7 cellular contexts compared by ENCODE assay signal in the genomic region with DNA sequence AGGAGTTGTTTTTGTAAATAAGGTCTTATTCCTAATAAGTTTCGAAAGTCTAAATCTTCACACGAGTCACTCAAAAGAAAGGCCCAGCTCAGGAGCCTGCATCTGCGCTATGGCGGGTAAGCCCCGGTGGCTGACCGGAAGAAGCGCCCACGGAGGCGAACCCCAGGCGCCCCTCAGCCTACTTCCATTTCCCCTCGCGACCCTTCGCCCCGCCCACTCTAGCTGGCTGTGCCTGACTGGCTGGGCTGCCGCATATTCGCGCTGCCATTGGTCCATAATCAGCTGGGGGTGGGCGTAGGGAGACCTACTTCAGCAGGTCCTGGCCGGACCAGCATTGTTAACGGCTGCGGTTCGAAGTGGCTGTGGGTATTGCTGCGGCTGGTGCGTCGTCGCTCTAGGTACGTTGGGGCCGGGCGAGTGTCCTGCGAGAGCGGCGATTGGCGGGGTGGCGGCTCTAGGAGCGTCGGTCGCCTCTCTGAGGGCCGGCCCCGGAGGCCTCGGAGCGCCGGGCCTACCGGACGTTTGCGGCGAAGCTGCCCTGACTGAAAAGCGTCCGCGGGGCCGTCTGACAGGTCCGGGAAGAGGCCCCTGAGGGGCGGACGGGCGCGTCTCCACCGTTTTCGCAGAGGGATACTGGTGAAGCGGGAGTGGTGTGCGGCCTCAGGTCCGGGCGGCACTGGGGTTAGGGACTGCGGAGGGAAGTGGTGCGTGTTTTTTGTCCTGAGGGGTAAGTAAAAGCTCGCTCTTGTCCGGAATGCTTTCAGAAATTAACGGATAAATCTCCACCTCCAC. TPM values are rescaled to one million over a fixed set of nuclear protein-coding genes. Genes with fewer than 3 reads are reported as not detected.
DNase-seq lines count a peak whose midpoint lies in the region; ATAC-seq and FAIRE-seq lines count a peak whose summit lies in the region.

A gene with protein sequence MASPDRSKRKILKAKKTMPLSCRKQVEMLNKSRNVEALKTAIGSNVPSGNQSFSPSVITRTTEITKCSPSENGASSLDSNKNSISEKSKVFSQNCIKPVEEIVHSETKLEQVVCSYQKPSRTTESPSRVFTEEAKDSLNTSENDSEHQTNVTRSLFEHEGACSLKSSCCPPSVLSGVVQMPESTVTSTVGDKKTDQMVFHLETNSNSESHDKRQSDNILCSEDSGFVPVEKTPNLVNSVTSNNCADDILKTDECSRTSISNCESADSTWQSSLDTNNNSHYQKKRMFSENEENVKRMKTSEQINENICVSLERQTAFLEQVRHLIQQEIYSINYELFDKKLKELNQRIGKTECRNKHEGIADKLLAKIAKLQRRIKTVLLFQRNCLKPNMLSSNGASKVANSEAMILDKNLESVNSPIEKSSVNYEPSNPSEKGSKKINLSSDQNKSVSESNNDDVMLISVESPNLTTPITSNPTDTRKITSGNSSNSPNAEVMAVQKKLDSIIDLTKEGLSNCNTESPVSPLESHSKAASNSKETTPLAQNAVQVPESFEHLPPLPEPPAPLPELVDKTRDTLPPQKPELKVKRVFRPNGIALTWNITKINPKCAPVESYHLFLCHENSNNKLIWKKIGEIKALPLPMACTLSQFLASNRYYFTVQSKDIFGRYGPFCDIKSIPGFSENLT (plus strand): TSS at position 337 of the 792 bp plus-strand sequence. CDS start 44,560 bp downstream, outside the sequence.

- DNase-seq in RPMI8226 (peak; percentile 35), activated gamma-delta T cell treated with Interleukin-2 at 50 U/mL for 16 hours (peak; percentile 85), frontal cortex (ENCODE audit: low spot score in 2 of 2) (peak; percentile 41 to 82), neuronal stem cell (ENCODE audit: low spot score) (peak; percentile 71), stromal cell of bone marrow (ENCODE audit: low read depth) (peak; percentile 79)

- H3K9me3 ChIP-seq in neuronal stem cell (replicated peaks in 1 of 2; ENCODE audit: control insufficient read depth in 2 of 2, insufficient read depth in 1 of 2, low read depth in 1 of 2, low read length in 2 of 2) = peaks cover 4 to 25% of the 10 kb centered on the region in 2 donors

- no peak within 1 kb of the TSS for H4K8ac ChIP-seq in neuronal stem cell (ENCODE audit: low read depth, low read length)

- H2BK12ac ChIP-seq in neuronal stem cell (ENCODE audit: low read length) = no peak within 1 kb of the TSS

- no CpG with 5 or more reads among the region's 66 CpGs for WGBS in neuronal stem cell (ENCODE audit: extremely low coverage in 2 of 2, insufficient read length in 2 of 2, insufficient replicate concordance in 1 of 2), 2 donors

- no peak for FAIRE-seq in frontal cortex (lab: Jason Lieb, UNC)

- H3K36me3 ChIP-seq in neuronal stem cell (replicated peaks in 1 of 2; ENCODE audit: control insufficient read depth in 2 of 2, insufficient read depth in 2 of 2, low read length in 2 of 2) = peaks cover 3 to 30% of the 10 kb centered on the region in 2 donors

- peak within 1 kb of the TSS; percentile 86 for H3K9ac ChIP-seq in neuronal stem cell (ENCODE audit: low read depth, low read length, poor library complexity)

- peak within 1 kb of the TSS; percentile 95 for H3K18ac ChIP-seq in neuronal stem cell (ENCODE audit: low read length)

- H3K27me3 ChIP-seq in neuronal stem cell (ENCODE audit: control insufficient read depth in 3 of 3, insufficient read depth in 3 of 3, low read depth in 1 of 3, low read length in 3 of 3) = no peaks in the 10 kb centered on the region

- H3K4me1 ChIP-seq in neuronal stem cell (ENCODE audit: control insufficient read depth in 2 of 2, insufficient read depth in 1 of 2, low read depth in 1 of 2, low read length in 2 of 2) = peaks cover 0 to 3% of the 10 kb centered on the region in 2 donors

- H2BK15ac ChIP-seq in neuronal stem cell (ENCODE audit: low read length) = peak within 1 kb of the TSS; percentile 75

- H3K79me1 ChIP-seq in neuronal stem cell (ENCODE audit: low read depth, low read length) = no peaks in the 10 kb centered on the region

- peak within 1 kb of the TSS; percentile 56 for H3K14ac ChIP-seq in neuronal stem cell (ENCODE audit: low read length)

- no peak within 1 kb of the TSS for H4K91ac ChIP-seq in neuronal stem cell (ENCODE audit: low read depth, low read length, poor library complexity)

- no peak within 1 kb of the TSS for H2AK5ac ChIP-seq in neuronal stem cell (ENCODE audit: low read depth, low read length)

- ATAC-seq in GM18867 (IDR thresholded peaks at IDR 0.05; ENCODE audit: unreplicated experiment) = peak; percentile 94
- ATAC-seq in HG03066 (IDR thresholded peaks at IDR 0.05; ENCODE audit: low read depth, unreplicated experiment) = peak; percentile 92

- H2BK120ac ChIP-seq in neuronal stem cell (ENCODE audit: low read depth, low read length) = peak within 1 kb of the TSS; percentile 81

- H3K23ac ChIP-seq in neuronal stem cell (ENCODE audit: low read depth, low read length, poor library complexity) = peak within 1 kb of the TSS; percentile 98

- H2BK5ac ChIP-seq in neuronal stem cell (ENCODE audit: low read length) = peak within 1 kb of the TSS; percentile 66

- H3K27ac ChIP-seq in neuronal stem cell (replicated peaks; ENCODE audit: low read length) = peak within 1 kb of the TSS; percentile 36

- H3K4me3 ChIP-seq in neuronal stem cell (ENCODE audit: low read length in 2 of 2) = peak within 1 kb of the TSS; percentile 75 to 89

- peak within 1 kb of the TSS; percentile 53 for H3K4ac ChIP-seq in neuronal stem cell (ENCODE audit: low read length)

- peak within 1 kb of the TSS; percentile 69 for H3K4me2 ChIP-seq in neuronal stem cell (ENCODE audit: insufficient read depth, low read length, poor library complexity, severe bottlenecking)

- peak within 1 kb of the TSS; percentile 93 for H2AFZ ChIP-seq in neuronal stem cell (ENCODE audit: low read length)

RNA-seq across cellular contexts. Expression of the gene that starts here (rescaled TPM):
- total RNA-seq in frontal cortex = 14.3 TPM
- polyA plus RNA-seq in neuronal stem cell (2013, experiment 1 of 2) = 9.4 TPM
- polyA plus RNA-seq in neuronal stem cell (2013, experiment 2 of 2) = 9.5 TPM

Comparison
In these comparisons a context has a peak if more than half of its experiments do, and no peak if none do; other contexts are left out.
1. Peak in every context shown above with its lines: DNase-seq, ATAC-seq, H3K4me3 ChIP-seq and H3K27ac ChIP-seq.
2. DNase-seq: peak in every context shown above with its lines; median percentile 85 in activated gamma-delta T cell treated with Interleukin-2 at 50 U/mL for 16 hours; 79 in stromal cell of bone marrow; 71 in neuronal stem cell; 62 in frontal cortex; 35 in RPMI8226.